Comparison of ENCODE assay signal across 8 cellular contexts in the genomic region with DNA sequence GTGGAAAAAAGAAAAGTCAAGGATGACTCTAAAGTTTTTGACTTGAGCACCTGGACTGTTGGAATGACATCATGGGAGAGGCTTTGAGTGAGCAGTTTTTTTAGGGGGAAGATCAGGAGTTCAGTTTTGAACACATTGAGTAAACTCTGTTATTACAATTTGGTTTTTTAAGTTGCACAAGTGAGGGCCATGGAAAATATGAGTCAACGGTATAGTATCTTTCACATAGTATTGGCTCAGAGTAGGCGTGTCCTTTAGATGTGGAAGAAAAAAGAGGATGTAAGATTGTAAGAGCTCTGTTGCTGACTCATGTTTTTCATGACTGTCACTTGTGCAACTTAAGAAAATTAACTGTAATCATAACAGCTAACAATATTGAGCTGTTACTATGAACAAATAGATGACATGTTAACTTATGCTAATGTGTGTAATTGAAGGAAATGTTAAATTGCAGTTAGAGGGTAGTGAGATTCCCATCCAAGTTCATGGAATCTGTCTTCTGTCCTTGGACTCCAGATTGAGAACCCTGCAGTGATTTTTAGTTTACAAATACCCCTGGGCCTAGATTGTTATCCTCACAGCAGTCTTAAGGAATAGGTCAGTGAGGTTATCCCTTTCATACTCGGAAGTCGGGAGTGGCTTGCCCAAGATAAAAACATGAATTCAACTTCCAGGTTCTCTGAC. TPM values are rescaled to one million over a fixed set of nuclear protein-coding genes. Genes with fewer than 3 reads are reported as not detected.
DNase-seq lines count a peak whose midpoint lies in the region; ATAC-seq and TF ChIP-seq lines count a peak whose summit lies in the region.

No MANE protein-coding gene starts in this region.

- POLR2A ChIA-PET in OCI-LY7 (lab: Charles Lee) = interaction anchor here (1.1 to 1.6 kb wide), 2 partner anchors 10 to 41 kb away, joined by 3 to 8 read pairs; no protein-coding TSS in a partner anchor

- H3K9me3 Mint-ChIP-seq in natural killer cell treated with Interleukin-12 subunit alpha and Interleukin-12 subunit beta and Interleukin-15 and Interleukin-18, amount 100 ng/mL, for 72 hours = peaks cover 2% of the 10 kb centered on the region

- no peak overlapping the region for H3K27ac ChIP-seq in OCI-LY7 (ENCODE audit: low read depth, low read length, poor library complexity, severe bottlenecking)

- peak overlapping the region; percentile 30; the same call in 1 of the 2 replicates for H2AFZ ChIP-seq in OCI-LY7 (ENCODE audit: low read length)

- H3K4me3 ChIP-seq in OCI-LY7 (ENCODE audit: low read depth, low read length, poor library complexity, severe bottlenecking) = no peak overlapping the region
- no peak overlapping the region for H3K4me3 ChIP-seq in choroid plexus epithelial cell (ENCODE audit: low read depth, low read length)

- H3K4me1 Mint-ChIP-seq in natural killer cell treated with Interleukin-12 subunit alpha and Interleukin-12 subunit beta and Interleukin-15 and Interleukin-18, amount 100 ng/mL, for 72 hours (ENCODE audit: low read depth in 2 of 2) = peaks cover 47 to 51% of the 10 kb centered on the region in 2 donors

- CTCF ChIA-PET in OCI-LY7 (lab: Charles Lee; ENCODE audit: unreplicated experiment) = no interaction called here

- H3K4me1 ChIP-seq in OCI-LY7 (ENCODE audit: insufficient read depth, low read length, poor library complexity, severe bottlenecking) = peaks cover 32% of the 10 kb centered on the region

- H3K36me3 Mint-ChIP-seq in natural killer cell treated with Interleukin-12 subunit alpha and Interleukin-12 subunit beta and Interleukin-15 and Interleukin-18, amount 100 ng/mL, for 72 hours = peaks cover 13% of the 10 kb centered on the region

- H4K20me1 ChIP-seq in OCI-LY7 (ENCODE audit: insufficient read depth, low read length) = no peaks in the 10 kb centered on the region

- peak; percentile 99 for DNase-seq in AG09319 (ENCODE audit: extremely low read depth, low read depth)
- peak; percentile 74 for DNase-seq in OCI-LY7 (ENCODE audit: low spot score)
- DNase-seq in choroid plexus epithelial cell (ENCODE audit: low read depth) = peak; percentile 100
- peak; percentile 77 for DNase-seq in natural killer cell treated with Interleukin-12 subunit alpha and Interleukin-12 subunit beta and Interleukin-15 and Interleukin-18, amount 100 ng/mL, for 72 hours (ENCODE audit: low spot score)
- no peak for DNase-seq in NCI-H82 (lab: John Stamatoyannopoulos, UW)
- DNase-seq in NCI-H2081 (lab: John Stamatoyannopoulos, UW) = no peak

- no peak for TF ChIP-seq CTCF in AG09319 (IDR thresholded peaks at IDR 0.05; ENCODE audit: low read depth, low read length)
- no peak for TF ChIP-seq CTCF in OCI-LY7 (conservative IDR thresholded peaks at IDR 0.05; ENCODE audit: low read length)
- no peak for TF ChIP-seq CTCF in choroid plexus epithelial cell (conservative IDR thresholded peaks at IDR 0.05; ENCODE audit: low read depth, low read length)

- peak overlapping the region; percentile 70 for H3K4me3 Mint-ChIP-seq in natural killer cell treated with Interleukin-12 subunit alpha and Interleukin-12 subunit beta and Interleukin-15 and Interleukin-18, amount 100 ng/mL, for 72 hours

- H3K4me2 ChIP-seq in OCI-LY7 (ENCODE audit: low read length) = no peak overlapping the region

- no peaks in the 10 kb centered on the region for H3K27me3 Mint-ChIP-seq in natural killer cell treated with Interleukin-12 subunit alpha and Interleukin-12 subunit beta and Interleukin-15 and Interleukin-18, amount 100 ng/mL, for 72 hours

- H3K79me2 ChIP-seq in OCI-LY7 (ENCODE audit: insufficient read depth, low read depth, low read length) = no peaks in the 10 kb centered on the region

- ATAC-seq in GM18520 (IDR thresholded peaks at IDR 0.05; ENCODE audit: unreplicated experiment) (peak; percentile 93), HG02970 (IDR thresholded peaks at IDR 0.05; ENCODE audit: low FRiP score, unreplicated experiment) (peak; percentile 95)
- peak; percentile 94 to 96 for ATAC-seq in natural killer cell treated with Interleukin-12 subunit alpha and Interleukin-12 subunit beta and Interleukin-15 and Interleukin-18, amount 100 ng/mL, for 72 hours

- no peaks in the 10 kb centered on the region for H3K36me3 ChIP-seq in OCI-LY7 (ENCODE audit: insufficient read depth, low read length)

- intact Hi-C loops in OCI-LY7 (cut with micrococcal nuclease; ENCODE audit: unreplicated experiment) = no loop called here

- H3K27ac Mint-ChIP-seq in natural killer cell treated with Interleukin-12 subunit alpha and Interleukin-12 subunit beta and Interleukin-15 and Interleukin-18, amount 100 ng/mL, for 72 hours = peak overlapping the region; percentile 95 to 97

- H3K9me3 ChIP-seq in OCI-LY7 (ENCODE audit: low read length) = peaks cover 10% of the 10 kb centered on the region

- no TSS peak for BruUV-seq in OCI-LY7 (replicated peaks; lab: Mats Ljungman, UMichigan)

- no peaks in the 10 kb centered on the region for H3K9me2 ChIP-seq in OCI-LY7 (ENCODE audit: insufficient read depth, low read length)

RNA-seq across cellular contexts. Expression of a gene that starts 48.1 kb away (rescaled TPM):
- 62.8 and 74.9 TPM in 2 replicates for total RNA-seq in OCI-LY7 (2014; rRNA removed; shearing (Covaris generic))
- 58.5 and 61.7 TPM in 2 replicates for total RNA-seq in OCI-LY7 (2022)
- 10 to 100 TPM; 45.5 to 57.3 TPM for total RNA-seq in natural killer cell treated with Interleukin-12 subunit alpha and Interleukin-12 subunit beta and Interleukin-15 and Interleukin-18, amount 100 ng/mL, for 72 hours

Comparison
In these comparisons a context has a peak if more than half of its experiments do, and no peak if none do; other contexts are left out.
1. DNase-seq: peak in AG09319 (single experiment), OCI-LY7 (single experiment), choroid plexus epithelial cell (single experiment) and natural killer cell treated with Interleukin-12 subunit alpha and Interleukin-12 subunit beta and Interleukin-15 and Interleukin-18, amount 100 ng/mL, for 72 hours (single experiment); none in NCI-H82 (single experiment) and NCI-H2081 (0 of 2).
2. Peak in every context shown above with its lines, with median percentiles within 50 percentile points of each other: ATAC-seq.